ENCODE assay signal across 1 cellular context in the genomic region with DNA sequence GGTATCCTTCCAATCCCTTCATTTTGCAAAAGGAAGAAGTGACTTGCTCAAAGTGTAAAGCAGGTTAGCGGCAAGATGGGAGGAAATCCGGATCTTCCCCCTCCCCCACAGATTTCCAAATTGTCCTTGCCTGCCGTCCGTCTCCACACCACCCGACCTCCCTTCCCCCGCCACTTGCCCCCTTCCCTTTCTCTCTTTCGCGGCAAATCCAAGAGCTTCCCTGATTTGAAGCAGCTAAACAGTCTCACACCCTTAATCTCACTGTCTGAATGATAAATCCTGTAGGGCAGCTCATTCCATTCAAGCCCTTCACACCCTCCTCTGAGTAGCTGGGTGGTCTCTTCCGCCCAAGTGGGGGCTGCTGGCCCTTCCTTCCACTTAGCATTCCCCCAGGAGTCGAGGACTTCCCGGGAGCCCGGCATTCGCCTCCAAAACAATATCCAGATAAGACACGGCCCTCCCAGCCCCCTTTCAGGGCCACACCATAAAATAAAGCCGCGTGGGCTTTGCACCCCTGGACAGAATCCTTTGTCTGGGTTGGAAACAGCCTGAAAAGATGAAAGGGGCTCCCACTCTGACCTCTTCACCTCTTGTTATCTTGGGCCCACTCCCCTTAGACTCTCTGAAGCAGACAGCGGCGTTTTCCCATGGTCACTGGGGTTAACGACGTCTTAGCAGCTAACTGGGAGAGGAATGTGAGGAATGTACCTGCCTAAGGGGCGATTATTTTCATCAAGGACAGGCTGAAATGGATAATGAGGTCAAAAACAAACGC.
TF ChIP-seq lines count a peak whose summit lies in the region.

No MANE protein-coding gene starts in this region.

TF ChIP-seq in HepG2, 621 proteins besides CTCF, POLR2A, EP300 and RAD21 (continued from another document and continues in another):
- TF ChIP-seq ZFP41 (CRISPR knock-in tag; IDR thresholded peaks at IDR 0.05; ENCODE audit: borderline replicate concordance) (0 out of 2 replicates have a peak, but pooled peaks have one; percentile 41), ZNF569 (CRISPR knock-in tag; IDR thresholded peaks at IDR 0.05; ENCODE audit: borderline replicate concordance) (no peak), SMYD3 (CRISPR knock-in tag; IDR thresholded peaks at IDR 0.05) (no peak), RFX1 (IDR thresholded peaks at IDR 0.05) (no peak), ZNF256 (CRISPR knock-in tag; conservative IDR thresholded peaks at IDR 0.05) (no peak), SOX5 (CRISPR knock-in tag; IDR thresholded peaks at IDR 0.05; ENCODE audit: borderline replicate concordance) (peak; percentile 62; the same call in 1 of the 2 replicates), MYC (CRISPR knock-in tag; IDR thresholded peaks at IDR 0.05; ENCODE audit: borderline replicate concordance) (no peak), TMF1 (CRISPR knock-in tag; IDR thresholded peaks at IDR 0.05; ENCODE audit: low read depth) (no peak), ZNF550 (CRISPR knock-in tag; IDR thresholded peaks at IDR 0.05; ENCODE audit: borderline replicate concordance) (no peak), ZNF138 (CRISPR knock-in tag; IDR thresholded peaks at IDR 0.05; ENCODE audit: low read depth) (no peak), NFRKB (IDR thresholded peaks at IDR 0.05) (no peak), ZNF562 (CRISPR knock-in tag; IDR thresholded peaks at IDR 0.05; ENCODE audit: borderline replicate concordance) (no peak), SRSF1 (optimal IDR thresholded peaks at IDR 0.05; ENCODE audit: low read depth, low read length) (no peak), ZNF12 (CRISPR knock-in tag; IDR thresholded peaks at IDR 0.05) (no peak), ZNF430 (CRISPR knock-in tag; IDR thresholded peaks at IDR 0.05) (no peak), ZNF431 (CRISPR knock-in tag; IDR thresholded peaks at IDR 0.05; ENCODE audit: borderline replicate concordance, low read depth) (no peak), ZNF446 (CRISPR knock-in tag; IDR thresholded peaks at IDR 0.05) (no peak), NFYB (CRISPR knock-in tag; IDR thresholded peaks at IDR 0.05) (no peak), ETV6 (CRISPR knock-in tag; conservative IDR thresholded peaks at IDR 0.05) (no peak), ZNF761 (CRISPR knock-in tag; conservative IDR thresholded peaks at IDR 0.05) (no peak), ZNF709 (CRISPR knock-in tag; IDR thresholded peaks at IDR 0.05) (no peak)
- TF ChIP-seq, protein P1, sequence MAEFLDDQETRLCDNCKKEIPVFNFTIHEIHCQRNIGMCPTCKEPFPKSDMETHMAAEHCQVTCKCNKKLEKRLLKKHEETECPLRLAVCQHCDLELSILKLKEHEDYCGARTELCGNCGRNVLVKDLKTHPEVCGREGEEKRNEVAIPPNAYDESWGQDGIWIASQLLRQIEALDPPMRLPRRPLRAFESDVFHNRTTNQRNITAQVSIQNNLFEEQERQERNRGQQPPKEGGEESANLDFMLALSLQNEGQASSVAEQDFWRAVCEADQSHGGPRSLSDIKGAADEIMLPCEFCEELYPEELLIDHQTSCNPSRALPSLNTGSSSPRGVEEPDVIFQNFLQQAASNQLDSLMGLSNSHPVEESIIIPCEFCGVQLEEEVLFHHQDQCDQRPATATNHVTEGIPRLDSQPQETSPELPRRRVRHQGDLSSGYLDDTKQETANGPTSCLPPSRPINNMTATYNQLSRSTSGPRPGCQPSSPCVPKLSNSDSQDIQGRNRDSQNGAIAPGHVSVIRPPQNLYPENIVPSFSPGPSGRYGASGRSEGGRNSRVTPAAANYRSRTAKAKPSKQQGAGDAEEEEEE (CRISPR knock-in tag; IDR thresholded peaks at IDR 0.05; ENCODE audit: borderline replicate concordance) = no peak
- TF ChIP-seq, protein P2, sequence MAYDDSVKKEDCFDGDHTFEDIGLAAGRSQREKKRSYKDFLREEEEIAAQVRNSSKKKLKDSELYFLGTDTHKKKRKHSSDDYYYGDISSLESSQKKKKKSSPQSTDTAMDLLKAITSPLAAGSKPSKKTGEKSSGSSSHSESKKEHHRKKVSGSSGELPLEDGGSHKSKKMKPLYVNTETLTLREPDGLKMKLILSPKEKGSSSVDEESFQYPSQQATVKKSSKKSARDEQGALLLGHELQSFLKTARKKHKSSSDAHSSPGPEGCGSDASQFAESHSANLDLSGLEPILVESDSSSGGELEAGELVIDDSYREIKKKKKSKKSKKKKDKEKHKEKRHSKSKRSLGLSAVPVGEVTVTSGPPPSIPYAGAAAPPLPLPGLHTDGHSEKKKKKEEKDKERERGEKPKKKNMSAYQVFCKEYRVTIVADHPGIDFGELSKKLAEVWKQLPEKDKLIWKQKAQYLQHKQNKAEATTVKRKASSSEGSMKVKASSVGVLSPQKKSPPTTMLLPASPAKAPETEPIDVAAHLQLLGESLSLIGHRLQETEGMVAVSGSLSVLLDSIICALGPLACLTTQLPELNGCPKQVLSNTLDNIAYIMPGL (CRISPR knock-in tag; IDR thresholded peaks at IDR 0.05; ENCODE audit: borderline replicate concordance in 1 of 2, low read depth in 1 of 2) = 0 out of 4 replicates have a peak, but pooled peaks of 1 of the 2 experiments have one; percentile 39
- TF ChIP-seq, protein P3, sequence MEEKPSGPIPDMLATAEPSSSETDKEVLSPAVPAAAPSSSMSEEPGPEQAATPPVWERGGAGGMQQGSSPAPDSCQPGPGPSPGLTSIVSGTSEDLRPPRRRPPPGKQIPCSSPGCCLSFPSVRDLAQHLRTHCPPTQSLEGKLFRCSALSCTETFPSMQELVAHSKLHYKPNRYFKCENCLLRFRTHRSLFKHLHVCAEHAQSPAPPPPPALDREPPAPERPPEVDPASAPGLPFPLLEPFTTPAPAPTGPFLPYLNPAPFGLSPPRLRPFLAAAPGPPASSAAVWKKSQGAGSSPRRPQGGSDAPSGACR (CRISPR knock-in tag; IDR thresholded peaks at IDR 0.05) = no peak
- TF ChIP-seq, protein P4, sequence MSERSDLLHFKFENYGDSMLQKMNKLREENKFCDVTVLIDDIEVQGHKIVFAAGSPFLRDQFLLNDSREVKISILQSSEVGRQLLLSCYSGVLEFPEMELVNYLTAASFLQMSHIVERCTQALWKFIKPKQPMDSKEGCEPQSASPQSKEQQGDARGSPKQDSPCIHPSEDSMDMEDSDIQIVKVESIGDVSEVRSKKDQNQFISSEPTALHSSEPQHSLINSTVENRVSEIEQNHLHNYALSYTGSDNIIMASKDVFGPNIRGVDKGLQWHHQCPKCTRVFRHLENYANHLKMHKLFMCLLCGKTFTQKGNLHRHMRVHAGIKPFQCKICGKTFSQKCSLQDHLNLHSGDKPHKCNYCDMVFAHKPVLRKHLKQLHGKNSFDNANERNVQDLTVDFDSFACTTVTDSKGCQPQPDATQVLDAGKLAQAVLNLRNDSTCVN (CRISPR knock-in tag; IDR thresholded peaks at IDR 0.05; ENCODE audit: borderline replicate concordance) = no peak
- TF ChIP-seq, protein P5, sequence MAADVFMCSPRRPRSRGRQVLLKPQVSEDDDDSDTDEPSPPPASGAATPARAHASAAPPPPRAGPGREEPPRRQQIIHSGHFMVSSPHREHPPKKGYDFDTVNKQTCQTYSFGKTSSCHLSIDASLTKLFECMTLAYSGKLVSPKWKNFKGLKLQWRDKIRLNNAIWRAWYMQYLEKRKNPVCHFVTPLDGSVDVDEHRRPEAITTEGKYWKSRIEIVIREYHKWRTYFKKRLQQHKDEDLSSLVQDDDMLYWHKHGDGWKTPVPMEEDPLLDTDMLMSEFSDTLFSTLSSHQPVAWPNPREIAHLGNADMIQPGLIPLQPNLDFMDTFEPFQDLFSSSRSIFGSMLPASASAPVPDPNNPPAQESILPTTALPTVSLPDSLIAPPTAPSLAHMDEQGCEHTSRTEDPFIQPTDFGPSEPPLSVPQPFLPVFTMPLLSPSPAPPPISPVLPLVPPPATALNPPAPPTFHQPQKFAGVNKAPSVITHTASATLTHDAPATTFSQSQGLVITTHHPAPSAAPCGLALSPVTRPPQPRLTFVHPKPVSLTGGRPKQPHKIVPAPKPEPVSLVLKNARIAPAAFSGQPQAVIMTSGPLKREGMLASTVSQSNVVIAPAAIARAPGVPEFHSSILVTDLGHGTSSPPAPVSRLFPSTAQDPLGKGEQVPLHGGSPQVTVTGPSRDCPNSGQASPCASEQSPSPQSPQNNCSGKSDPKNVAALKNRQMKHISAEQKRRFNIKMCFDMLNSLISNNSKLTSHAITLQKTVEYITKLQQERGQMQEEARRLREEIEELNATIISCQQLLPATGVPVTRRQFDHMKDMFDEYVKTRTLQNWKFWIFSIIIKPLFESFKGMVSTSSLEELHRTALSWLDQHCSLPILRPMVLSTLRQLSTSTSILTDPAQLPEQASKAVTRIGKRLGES (CRISPR knock-in tag; IDR thresholded peaks at IDR 0.05; ENCODE audit: borderline replicate concordance) = no peak
- TF ChIP-seq, protein P6, sequence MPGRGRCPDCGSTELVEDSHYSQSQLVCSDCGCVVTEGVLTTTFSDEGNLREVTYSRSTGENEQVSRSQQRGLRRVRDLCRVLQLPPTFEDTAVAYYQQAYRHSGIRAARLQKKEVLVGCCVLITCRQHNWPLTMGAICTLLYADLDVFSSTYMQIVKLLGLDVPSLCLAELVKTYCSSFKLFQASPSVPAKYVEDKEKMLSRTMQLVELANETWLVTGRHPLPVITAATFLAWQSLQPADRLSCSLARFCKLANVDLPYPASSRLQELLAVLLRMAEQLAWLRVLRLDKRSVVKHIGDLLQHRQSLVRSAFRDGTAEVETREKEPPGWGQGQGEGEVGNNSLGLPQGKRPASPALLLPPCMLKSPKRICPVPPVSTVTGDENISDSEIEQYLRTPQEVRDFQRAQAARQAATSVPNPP (CRISPR knock-in tag; IDR thresholded peaks at IDR 0.05) = no peak
- TF ChIP-seq, protein P7, sequence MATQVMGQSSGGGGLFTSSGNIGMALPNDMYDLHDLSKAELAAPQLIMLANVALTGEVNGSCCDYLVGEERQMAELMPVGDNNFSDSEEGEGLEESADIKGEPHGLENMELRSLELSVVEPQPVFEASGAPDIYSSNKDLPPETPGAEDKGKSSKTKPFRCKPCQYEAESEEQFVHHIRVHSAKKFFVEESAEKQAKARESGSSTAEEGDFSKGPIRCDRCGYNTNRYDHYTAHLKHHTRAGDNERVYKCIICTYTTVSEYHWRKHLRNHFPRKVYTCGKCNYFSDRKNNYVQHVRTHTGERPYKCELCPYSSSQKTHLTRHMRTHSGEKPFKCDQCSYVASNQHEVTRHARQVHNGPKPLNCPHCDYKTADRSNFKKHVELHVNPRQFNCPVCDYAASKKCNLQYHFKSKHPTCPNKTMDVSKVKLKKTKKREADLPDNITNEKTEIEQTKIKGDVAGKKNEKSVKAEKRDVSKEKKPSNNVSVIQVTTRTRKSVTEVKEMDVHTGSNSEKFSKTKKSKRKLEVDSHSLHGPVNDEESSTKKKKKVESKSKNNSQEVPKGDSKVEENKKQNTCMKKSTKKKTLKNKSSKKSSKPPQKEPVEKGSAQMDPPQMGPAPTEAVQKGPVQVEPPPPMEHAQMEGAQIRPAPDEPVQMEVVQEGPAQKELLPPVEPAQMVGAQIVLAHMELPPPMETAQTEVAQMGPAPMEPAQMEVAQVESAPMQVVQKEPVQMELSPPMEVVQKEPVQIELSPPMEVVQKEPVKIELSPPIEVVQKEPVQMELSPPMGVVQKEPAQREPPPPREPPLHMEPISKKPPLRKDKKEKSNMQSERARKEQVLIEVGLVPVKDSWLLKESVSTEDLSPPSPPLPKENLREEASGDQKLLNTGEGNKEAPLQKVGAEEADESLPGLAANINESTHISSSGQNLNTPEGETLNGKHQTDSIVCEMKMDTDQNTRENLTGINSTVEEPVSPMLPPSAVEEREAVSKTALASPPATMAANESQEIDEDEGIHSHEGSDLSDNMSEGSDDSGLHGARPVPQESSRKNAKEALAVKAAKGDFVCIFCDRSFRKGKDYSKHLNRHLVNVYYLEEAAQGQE (IDR thresholded peaks at IDR 0.05; ENCODE audit: borderline replicate concordance in 1 of 2, low read depth in 1 of 2, low read length in 2 of 2) = no peak
- TF ChIP-seq, protein P8, sequence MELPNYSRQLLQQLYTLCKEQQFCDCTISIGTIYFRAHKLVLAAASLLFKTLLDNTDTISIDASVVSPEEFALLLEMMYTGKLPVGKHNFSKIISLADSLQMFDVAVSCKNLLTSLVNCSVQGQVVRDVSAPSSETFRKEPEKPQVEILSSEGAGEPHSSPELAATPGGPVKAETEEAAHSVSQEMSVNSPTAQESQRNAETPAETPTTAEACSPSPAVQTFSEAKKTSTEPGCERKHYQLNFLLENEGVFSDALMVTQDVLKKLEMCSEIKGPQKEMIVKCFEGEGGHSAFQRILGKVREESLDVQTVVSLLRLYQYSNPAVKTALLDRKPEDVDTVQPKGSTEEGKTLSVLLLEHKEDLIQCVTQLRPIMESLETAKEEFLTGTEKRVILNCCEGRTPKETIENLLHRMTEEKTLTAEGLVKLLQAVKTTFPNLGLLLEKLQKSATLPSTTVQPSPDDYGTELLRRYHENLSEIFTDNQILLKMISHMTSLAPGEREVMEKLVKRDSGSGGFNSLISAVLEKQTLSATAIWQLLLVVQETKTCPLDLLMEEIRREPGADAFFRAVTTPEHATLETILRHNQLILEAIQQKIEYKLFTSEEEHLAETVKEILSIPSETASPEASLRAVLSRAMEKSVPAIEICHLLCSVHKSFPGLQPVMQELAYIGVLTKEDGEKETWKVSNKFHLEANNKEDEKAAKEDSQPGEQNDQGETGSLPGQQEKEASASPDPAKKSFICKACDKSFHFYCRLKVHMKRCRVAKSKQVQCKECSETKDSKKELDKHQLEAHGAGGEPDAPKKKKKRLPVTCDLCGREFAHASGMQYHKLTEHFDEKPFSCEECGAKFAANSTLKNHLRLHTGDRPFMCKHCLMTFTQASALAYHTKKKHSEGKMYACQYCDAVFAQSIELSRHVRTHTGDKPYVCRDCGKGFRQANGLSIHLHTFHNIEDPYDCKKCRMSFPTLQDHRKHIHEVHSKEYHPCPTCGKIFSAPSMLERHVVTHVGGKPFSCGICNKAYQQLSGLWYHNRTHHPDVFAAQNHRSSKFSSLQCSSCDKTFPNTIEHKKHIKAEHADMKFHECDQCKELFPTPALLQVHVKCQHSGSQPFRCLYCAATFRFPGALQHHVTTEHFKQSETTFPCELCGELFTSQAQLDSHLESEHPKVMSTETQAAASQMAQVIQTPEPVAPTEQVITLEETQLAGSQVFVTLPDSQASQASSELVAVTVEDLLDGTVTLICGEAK (IDR thresholded peaks at IDR 0.05) = no peak
- TF ChIP-seq, protein P8 (CRISPR knock-in tag; IDR thresholded peaks at IDR 0.05) = no peak; the same call in 1 of the 2 replicates
